Comparison of ENCODE assay signal across 1 cellular context in the genomic region with DNA sequence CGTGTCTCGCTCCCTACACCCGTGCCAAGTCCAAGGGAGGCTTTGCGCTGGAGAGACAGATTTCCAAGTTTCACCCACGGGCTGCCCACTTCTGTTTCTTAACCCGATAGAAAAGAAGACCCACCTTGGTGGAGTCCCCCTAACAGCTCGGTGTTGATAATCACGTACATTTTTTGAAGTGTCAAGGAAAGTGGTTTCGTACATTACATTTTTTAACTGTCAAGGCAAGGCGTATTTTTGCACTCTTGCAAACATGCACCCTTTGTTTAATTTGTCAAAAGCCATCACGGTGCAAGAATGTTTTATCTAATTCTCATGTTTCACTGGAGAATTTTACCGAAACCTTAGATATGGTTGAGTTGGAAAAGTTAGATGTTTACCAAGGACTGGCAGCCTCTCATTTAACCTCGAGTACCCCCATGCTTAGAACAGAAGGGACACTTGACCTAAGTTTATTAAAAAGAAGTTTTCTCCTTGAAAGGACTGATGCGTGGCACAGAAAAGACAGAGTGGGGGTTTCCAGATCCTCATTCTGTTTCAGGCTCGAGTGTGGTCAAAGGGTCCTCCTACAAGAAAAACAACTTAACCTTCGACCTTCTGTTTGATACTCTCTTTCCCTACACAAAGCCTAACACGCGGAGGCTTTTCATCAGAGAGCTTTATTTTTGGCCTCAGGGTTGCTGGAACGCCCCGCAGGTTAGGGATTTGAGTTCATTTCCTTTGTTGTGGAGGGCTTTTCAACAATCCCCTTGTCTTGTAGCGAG.
A peak's percentile ranks its signal among the peaks of the same experiment; 100 is the strongest.
TF ChIP-seq lines count a peak whose summit lies in the region.

No MANE protein-coding gene starts in this region.

TF ChIP-seq in K562, 482 proteins besides CTCF, POLR2A, EP300 and RAD21:
- no peak for TF ChIP-seq PCBP1 (IDR thresholded peaks at IDR 0.05; ENCODE audit: low read depth, low read length, poor library complexity, severe bottlenecking)
- TF ChIP-seq, protein P1, sequence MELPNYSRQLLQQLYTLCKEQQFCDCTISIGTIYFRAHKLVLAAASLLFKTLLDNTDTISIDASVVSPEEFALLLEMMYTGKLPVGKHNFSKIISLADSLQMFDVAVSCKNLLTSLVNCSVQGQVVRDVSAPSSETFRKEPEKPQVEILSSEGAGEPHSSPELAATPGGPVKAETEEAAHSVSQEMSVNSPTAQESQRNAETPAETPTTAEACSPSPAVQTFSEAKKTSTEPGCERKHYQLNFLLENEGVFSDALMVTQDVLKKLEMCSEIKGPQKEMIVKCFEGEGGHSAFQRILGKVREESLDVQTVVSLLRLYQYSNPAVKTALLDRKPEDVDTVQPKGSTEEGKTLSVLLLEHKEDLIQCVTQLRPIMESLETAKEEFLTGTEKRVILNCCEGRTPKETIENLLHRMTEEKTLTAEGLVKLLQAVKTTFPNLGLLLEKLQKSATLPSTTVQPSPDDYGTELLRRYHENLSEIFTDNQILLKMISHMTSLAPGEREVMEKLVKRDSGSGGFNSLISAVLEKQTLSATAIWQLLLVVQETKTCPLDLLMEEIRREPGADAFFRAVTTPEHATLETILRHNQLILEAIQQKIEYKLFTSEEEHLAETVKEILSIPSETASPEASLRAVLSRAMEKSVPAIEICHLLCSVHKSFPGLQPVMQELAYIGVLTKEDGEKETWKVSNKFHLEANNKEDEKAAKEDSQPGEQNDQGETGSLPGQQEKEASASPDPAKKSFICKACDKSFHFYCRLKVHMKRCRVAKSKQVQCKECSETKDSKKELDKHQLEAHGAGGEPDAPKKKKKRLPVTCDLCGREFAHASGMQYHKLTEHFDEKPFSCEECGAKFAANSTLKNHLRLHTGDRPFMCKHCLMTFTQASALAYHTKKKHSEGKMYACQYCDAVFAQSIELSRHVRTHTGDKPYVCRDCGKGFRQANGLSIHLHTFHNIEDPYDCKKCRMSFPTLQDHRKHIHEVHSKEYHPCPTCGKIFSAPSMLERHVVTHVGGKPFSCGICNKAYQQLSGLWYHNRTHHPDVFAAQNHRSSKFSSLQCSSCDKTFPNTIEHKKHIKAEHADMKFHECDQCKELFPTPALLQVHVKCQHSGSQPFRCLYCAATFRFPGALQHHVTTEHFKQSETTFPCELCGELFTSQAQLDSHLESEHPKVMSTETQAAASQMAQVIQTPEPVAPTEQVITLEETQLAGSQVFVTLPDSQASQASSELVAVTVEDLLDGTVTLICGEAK (IDR thresholded peaks at IDR 0.05) = peak; percentile 38; the same call in 1 of the 2 replicates
- TF ChIP-seq, protein P1 (CRISPR knock-in tag; IDR thresholded peaks at IDR 0.05) = no peak
- no peak for TF ChIP-seq NR2C2 (CRISPR knock-in tag; IDR thresholded peaks at IDR 0.05)
- TF ChIP-seq NR2C2 (tag; IDR thresholded peaks at IDR 0.05) = peak; percentile 70
- TF ChIP-seq, protein P2, sequence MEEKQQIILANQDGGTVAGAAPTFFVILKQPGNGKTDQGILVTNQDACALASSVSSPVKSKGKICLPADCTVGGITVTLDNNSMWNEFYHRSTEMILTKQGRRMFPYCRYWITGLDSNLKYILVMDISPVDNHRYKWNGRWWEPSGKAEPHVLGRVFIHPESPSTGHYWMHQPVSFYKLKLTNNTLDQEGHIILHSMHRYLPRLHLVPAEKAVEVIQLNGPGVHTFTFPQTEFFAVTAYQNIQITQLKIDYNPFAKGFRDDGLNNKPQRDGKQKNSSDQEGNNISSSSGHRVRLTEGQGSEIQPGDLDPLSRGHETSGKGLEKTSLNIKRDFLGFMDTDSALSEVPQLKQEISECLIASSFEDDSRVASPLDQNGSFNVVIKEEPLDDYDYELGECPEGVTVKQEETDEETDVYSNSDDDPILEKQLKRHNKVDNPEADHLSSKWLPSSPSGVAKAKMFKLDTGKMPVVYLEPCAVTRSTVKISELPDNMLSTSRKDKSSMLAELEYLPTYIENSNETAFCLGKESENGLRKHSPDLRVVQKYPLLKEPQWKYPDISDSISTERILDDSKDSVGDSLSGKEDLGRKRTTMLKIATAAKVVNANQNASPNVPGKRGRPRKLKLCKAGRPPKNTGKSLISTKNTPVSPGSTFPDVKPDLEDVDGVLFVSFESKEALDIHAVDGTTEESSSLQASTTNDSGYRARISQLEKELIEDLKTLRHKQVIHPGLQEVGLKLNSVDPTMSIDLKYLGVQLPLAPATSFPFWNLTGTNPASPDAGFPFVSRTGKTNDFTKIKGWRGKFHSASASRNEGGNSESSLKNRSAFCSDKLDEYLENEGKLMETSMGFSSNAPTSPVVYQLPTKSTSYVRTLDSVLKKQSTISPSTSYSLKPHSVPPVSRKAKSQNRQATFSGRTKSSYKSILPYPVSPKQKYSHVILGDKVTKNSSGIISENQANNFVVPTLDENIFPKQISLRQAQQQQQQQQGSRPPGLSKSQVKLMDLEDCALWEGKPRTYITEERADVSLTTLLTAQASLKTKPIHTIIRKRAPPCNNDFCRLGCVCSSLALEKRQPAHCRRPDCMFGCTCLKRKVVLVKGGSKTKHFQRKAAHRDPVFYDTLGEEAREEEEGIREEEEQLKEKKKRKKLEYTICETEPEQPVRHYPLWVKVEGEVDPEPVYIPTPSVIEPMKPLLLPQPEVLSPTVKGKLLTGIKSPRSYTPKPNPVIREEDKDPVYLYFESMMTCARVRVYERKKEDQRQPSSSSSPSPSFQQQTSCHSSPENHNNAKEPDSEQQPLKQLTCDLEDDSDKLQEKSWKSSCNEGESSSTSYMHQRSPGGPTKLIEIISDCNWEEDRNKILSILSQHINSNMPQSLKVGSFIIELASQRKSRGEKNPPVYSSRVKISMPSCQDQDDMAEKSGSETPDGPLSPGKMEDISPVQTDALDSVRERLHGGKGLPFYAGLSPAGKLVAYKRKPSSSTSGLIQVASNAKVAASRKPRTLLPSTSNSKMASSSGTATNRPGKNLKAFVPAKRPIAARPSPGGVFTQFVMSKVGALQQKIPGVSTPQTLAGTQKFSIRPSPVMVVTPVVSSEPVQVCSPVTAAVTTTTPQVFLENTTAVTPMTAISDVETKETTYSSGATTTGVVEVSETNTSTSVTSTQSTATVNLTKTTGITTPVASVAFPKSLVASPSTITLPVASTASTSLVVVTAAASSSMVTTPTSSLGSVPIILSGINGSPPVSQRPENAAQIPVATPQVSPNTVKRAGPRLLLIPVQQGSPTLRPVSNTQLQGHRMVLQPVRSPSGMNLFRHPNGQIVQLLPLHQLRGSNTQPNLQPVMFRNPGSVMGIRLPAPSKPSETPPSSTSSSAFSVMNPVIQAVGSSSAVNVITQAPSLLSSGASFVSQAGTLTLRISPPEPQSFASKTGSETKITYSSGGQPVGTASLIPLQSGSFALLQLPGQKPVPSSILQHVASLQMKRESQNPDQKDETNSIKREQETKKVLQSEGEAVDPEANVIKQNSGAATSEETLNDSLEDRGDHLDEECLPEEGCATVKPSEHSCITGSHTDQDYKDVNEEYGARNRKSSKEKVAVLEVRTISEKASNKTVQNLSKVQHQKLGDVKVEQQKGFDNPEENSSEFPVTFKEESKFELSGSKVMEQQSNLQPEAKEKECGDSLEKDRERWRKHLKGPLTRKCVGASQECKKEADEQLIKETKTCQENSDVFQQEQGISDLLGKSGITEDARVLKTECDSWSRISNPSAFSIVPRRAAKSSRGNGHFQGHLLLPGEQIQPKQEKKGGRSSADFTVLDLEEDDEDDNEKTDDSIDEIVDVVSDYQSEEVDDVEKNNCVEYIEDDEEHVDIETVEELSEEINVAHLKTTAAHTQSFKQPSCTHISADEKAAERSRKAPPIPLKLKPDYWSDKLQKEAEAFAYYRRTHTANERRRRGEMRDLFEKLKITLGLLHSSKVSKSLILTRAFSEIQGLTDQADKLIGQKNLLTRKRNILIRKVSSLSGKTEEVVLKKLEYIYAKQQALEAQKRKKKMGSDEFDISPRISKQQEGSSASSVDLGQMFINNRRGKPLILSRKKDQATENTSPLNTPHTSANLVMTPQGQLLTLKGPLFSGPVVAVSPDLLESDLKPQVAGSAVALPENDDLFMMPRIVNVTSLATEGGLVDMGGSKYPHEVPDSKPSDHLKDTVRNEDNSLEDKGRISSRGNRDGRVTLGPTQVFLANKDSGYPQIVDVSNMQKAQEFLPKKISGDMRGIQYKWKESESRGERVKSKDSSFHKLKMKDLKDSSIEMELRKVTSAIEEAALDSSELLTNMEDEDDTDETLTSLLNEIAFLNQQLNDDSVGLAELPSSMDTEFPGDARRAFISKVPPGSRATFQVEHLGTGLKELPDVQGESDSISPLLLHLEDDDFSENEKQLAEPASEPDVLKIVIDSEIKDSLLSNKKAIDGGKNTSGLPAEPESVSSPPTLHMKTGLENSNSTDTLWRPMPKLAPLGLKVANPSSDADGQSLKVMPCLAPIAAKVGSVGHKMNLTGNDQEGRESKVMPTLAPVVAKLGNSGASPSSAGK (IDR thresholded peaks at IDR 0.05) = peak; percentile 42; the same call in 1 of the 2 replicates
- TF ChIP-seq HLTF (IDR thresholded peaks at IDR 0.05) = no peak
- TF ChIP-seq L3MBTL2 (IDR thresholded peaks at IDR 0.05) = peak; percentile 45
- 0 out of 2 replicates have a peak, but pooled peaks have one; percentile 2 for TF ChIP-seq ZNF766 (CRISPR knock-in tag; conservative IDR thresholded peaks at IDR 0.05)
- TF ChIP-seq ZNF57 (CRISPR knock-in tag; IDR thresholded peaks at IDR 0.05) = no peak
